8 cellular contexts compared by ENCODE assay signal in the genomic region with DNA sequence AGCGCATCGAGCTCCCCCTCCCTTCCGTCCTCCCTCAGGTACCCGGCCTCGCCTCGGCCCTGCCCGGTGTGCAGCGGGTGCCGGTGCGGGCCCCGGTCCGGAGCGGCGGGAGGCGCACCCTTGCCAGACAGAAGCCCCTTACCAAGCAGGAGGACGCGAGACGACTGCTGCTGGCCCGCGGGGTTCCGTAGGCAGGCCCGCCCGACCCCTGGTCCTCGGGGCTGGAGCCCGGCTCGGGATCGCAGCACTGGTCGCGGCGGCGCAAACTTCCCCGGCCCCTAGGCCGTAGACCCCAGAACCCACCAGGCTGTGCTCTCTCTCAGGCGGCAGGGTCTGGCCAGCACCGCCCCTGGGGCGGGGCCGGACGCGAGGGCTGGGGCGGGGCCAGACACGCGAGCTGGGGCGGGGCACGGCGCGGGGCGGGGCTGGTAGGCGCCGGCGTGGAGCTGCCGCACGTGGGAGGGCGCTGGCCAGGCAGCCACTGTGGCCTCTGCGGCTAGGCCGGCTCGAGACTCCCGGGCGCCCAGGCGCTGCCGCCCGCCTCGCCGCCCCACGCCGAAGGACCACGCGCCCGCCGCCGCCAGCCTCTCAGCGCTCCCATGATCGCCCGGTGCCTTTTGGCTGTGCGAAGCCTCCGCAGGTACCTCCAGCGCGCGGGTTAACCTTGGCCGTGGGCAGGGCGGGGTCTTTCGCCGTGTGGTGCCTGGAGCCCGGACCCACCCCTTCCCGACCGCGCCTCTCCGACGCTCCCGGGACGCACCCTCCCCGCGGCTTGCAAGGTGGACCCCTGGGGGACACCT. TPM values are rescaled to one million over a fixed set of nuclear protein-coding genes. Genes with fewer than 3 reads are reported as not detected.
DNase-seq lines count a peak whose midpoint lies in the region; ATAC-seq and TF ChIP-seq lines count a peak whose summit lies in the region.

A gene (plus strand): TSS at position 431 of the 800 bp plus-strand sequence. CDS start 169 bp downstream, at position 600.
A gene with protein sequence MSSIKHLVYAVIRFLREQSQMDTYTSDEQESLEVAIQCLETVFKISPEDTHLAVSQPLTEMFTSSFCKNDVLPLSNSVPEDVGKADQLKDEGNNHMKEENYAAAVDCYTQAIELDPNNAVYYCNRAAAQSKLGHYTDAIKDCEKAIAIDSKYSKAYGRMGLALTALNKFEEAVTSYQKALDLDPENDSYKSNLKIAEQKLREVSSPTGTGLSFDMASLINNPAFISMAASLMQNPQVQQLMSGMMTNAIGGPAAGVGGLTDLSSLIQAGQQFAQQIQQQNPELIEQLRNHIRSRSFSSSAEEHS (minus strand): TSS at position 335 of the 800 bp plus-strand sequence. CDS start 1,302 bp downstream, outside the sequence.

- WGBS in endodermal cell (ENCODE audit: insufficient coverage in 1 of 2, insufficient read length in 1 of 2), 2 experiments, result 0 to 1% methylated on average over 22 to 92 of the region's 92 CpGs
- WGBS in mesodermal cell (ENCODE audit: insufficient coverage in 2 of 2), 2 experiments, result 0% methylated on average over 51 to 76 of the region's 92 CpGs

- H3K4me3 ChIP-seq in endodermal cell (ENCODE audit: low read length) (peak within 1 kb of the TSS; percentile 98), mesodermal cell (ENCODE audit: extremely low read depth, insufficient read depth, low read length, poor library complexity, severe bottlenecking) (peak within 1 kb of the TSS; percentile 88)

- H3K27ac ChIP-seq in endodermal cell (ENCODE audit: low read depth, low read length) (peak within 1 kb of the TSS; percentile 59), mesodermal cell (ENCODE audit: low read depth, low read length, severe bottlenecking) (peak within 1 kb of the TSS; percentile 77)

- H3K9ac ChIP-seq in endodermal cell (ENCODE audit: extremely low read depth, low read length, poor library complexity, severe bottlenecking), result peak within 1 kb of the TSS; percentile 85

- peaks cover 12% of the 10 kb centered on the region for H3K36me3 Mint-ChIP-seq in activated CD8-positive, alpha-beta memory T cell treated with anti-CD3 and anti-CD28 coated beads, Interleukin-2, amount 10 ng/mL, durations not matched to agents 7 days and 5 days
- H3K36me3 Mint-ChIP-seq in endodermal cell (ENCODE audit: low read depth), result peaks cover 4% of the 10 kb centered on the region

- ATAC-seq in GM19324 (IDR thresholded peaks at IDR 0.05; ENCODE audit: low FRiP score, unreplicated experiment), result peak; percentile 93
- peak; percentile 81 for ATAC-seq in HG03457 (IDR thresholded peaks at IDR 0.05; ENCODE audit: unreplicated experiment)
- ATAC-seq in activated CD8-positive, alpha-beta memory T cell treated with anti-CD3 and anti-CD28 coated beads, Interleukin-2, amount 10 ng/mL, durations not matched to agents 7 days and 5 days, result peak; percentile 98

- no peaks in the 10 kb centered on the region for H3K27me3 ChIP-seq in endodermal cell (ENCODE audit: control insufficient read depth, insufficient read depth, low read length, poor library complexity, severe bottlenecking)

- H3K9me3 Mint-ChIP-seq in activated CD8-positive, alpha-beta memory T cell treated with anti-CD3 and anti-CD28 coated beads, Interleukin-2, amount 10 ng/mL, durations not matched to agents 7 days and 5 days (ENCODE audit: low read depth), result no peaks in the 10 kb centered on the region
- H3K9me3 Mint-ChIP-seq in endodermal cell, result no peaks in the 10 kb centered on the region

- H3K4me1 Mint-ChIP-seq in activated CD8-positive, alpha-beta memory T cell treated with anti-CD3 and anti-CD28 coated beads, Interleukin-2, amount 10 ng/mL, durations not matched to agents 7 days and 5 days, result peaks cover 32% of the 10 kb centered on the region
- peaks cover 16% of the 10 kb centered on the region for H3K4me1 Mint-ChIP-seq in endodermal cell

- H3K9me3 ChIP-seq in endodermal cell (ENCODE audit: control insufficient read depth, low read length), result no peaks in the 10 kb centered on the region
- no peaks in the 10 kb centered on the region for H3K9me3 ChIP-seq in mesodermal cell (ENCODE audit: control insufficient read depth, low read length)

- TF ChIP-seq CTCF in endodermal cell (conservative IDR thresholded peaks at IDR 0.05), result peak; percentile 21

- H3K4me1 ChIP-seq in endodermal cell (ENCODE audit: control insufficient read depth, insufficient read depth, low read length) (no peaks in the 10 kb centered on the region), mesodermal cell (ENCODE audit: control insufficient read depth, insufficient read depth, low read length, poor library complexity, severe bottlenecking) (peaks cover 1% of the 10 kb centered on the region)

- peak; percentile 93 for DNase-seq in CD1c-positive myeloid dendritic cell (ENCODE audit: extremely low spot score)
- peak; percentile 74 for DNase-seq in NK-92 treated with Interleukin-12 subunit alpha and Interleukin-12 subunit beta, amount 100 ng/mL, for 24 hours (lab: John Stamatoyannopoulos, UW)
- DNase-seq in activated CD8-positive, alpha-beta memory T cell treated with anti-CD3 and anti-CD28 coated beads, Interleukin-2, amount 10 ng/mL, durations not matched to agents 7 days and 5 days, result peak; percentile 85
- DNase-seq in endodermal cell, result peak; percentile 95
- peak; percentile 66 to 75 for DNase-seq in stimulated activated CD8-positive, alpha-beta memory T cell treated with anti-CD3 and anti-CD28 coated beads, Interleukin-15, amount 100 ng/mL, for 4 hours (ENCODE audit: low read depth in 2 of 2)

- peak within 1 kb of the TSS; percentile 91 for H3K4me3 Mint-ChIP-seq in activated CD8-positive, alpha-beta memory T cell treated with anti-CD3 and anti-CD28 coated beads, Interleukin-2, amount 10 ng/mL, durations not matched to agents 7 days and 5 days
- peak within 1 kb of the TSS; percentile 87 for H3K4me3 Mint-ChIP-seq in endodermal cell

- no peaks in the 10 kb centered on the region for H3K27me3 Mint-ChIP-seq in activated CD8-positive, alpha-beta memory T cell treated with anti-CD3 and anti-CD28 coated beads, Interleukin-2, amount 10 ng/mL, durations not matched to agents 7 days and 5 days
- H3K27me3 Mint-ChIP-seq in endodermal cell (ENCODE audit: insufficient read depth), result peaks cover 3% of the 10 kb centered on the region

- H3K27ac Mint-ChIP-seq in activated CD8-positive, alpha-beta memory T cell treated with anti-CD3 and anti-CD28 coated beads, Interleukin-2, amount 10 ng/mL, durations not matched to agents 7 days and 5 days, result peak within 1 kb of the TSS; percentile 83
- H3K27ac Mint-ChIP-seq in endodermal cell, result peak within 1 kb of the TSS; percentile 95

- CTCF ChIA-PET in activated CD8-positive, alpha-beta memory T cell treated with anti-CD3 and anti-CD28 coated beads, Interleukin-2, amount 10 ng/mL, durations not matched to agents 7 days and 5 days (lab: Charles Lee), result interaction anchor here (1.4 to 1.7 kb wide), 2 partner anchors 84 to 449 kb away, joined by 3 to 4 read pairs; no protein-coding TSS in a partner anchor

- H3K36me3 ChIP-seq in endodermal cell (ENCODE audit: control insufficient read depth, insufficient read depth, low read length) (peaks cover 2% of the 10 kb centered on the region), mesodermal cell (ENCODE audit: control insufficient read depth, insufficient read depth, low read length) (peaks cover 18% of the 10 kb centered on the region)

RNA-seq across cellular contexts. Expression of the first gene that starts in this region (rescaled TPM):
- total RNA-seq in activated CD8-positive, alpha-beta memory T cell treated with anti-CD3 and anti-CD28 coated beads, Interleukin-2, amount 10 ng/mL, durations not matched to agents 7 days and 5 days, result 10 to 100 TPM; 15.8 to 19.6 TPM
- 100 to 1,000 TPM; 110 to 136 TPM for total RNA-seq in endodermal cell
- polyA plus RNA-seq in endodermal cell (2013, experiment 1 of 2), result 27.1 TPM
- 25.3 TPM for polyA plus RNA-seq in endodermal cell (2013, experiment 2 of 2)
- polyA plus RNA-seq in mesodermal cell (2013, experiment 1 of 2), result 26.2 TPM
- polyA plus RNA-seq in mesodermal cell (2013, experiment 2 of 2), result 27.2 TPM

RNA-seq across cellular contexts. Expression of the second gene that starts in this region (rescaled TPM):
- total RNA-seq in activated CD8-positive, alpha-beta memory T cell treated with anti-CD3 and anti-CD28 coated beads, Interleukin-2, amount 10 ng/mL, durations not matched to agents 7 days and 5 days, result 10 to 100 TPM; 12.5 to 14.0 TPM
- total RNA-seq in endodermal cell, result 10 to 100 TPM; 14.6 to 17.9 TPM
- 7.4 TPM for polyA plus RNA-seq in endodermal cell (2013, experiment 1 of 2)
- 6.9 TPM for polyA plus RNA-seq in endodermal cell (2013, experiment 2 of 2)
- polyA plus RNA-seq in mesodermal cell (2013, experiment 1 of 2), result 9.2 TPM
- 9.0 TPM for polyA plus RNA-seq in mesodermal cell (2013, experiment 2 of 2)

Comparison
In these comparisons a context has a peak if more than half of its experiments do, and no peak if none do; other contexts are left out.
1. Peak in every context shown above with its lines: DNase-seq, ATAC-seq, H3K4me3 ChIP-seq and H3K27ac ChIP-seq.
2. RNA of the first gene that starts in this region (total RNA-seq): 110 to 136 TPM in endodermal cell; 15.8 to 19.6 TPM in activated CD8-positive, alpha-beta memory T cell treated with anti-CD3 and anti-CD28 coated beads, Interleukin-2, amount 10 ng/mL, durations not matched to agents 7 days and 5 days; every median in the first group is over 4 times any median in the second.